ENCODE assay signal across 8 cellular contexts in the genomic region with DNA sequence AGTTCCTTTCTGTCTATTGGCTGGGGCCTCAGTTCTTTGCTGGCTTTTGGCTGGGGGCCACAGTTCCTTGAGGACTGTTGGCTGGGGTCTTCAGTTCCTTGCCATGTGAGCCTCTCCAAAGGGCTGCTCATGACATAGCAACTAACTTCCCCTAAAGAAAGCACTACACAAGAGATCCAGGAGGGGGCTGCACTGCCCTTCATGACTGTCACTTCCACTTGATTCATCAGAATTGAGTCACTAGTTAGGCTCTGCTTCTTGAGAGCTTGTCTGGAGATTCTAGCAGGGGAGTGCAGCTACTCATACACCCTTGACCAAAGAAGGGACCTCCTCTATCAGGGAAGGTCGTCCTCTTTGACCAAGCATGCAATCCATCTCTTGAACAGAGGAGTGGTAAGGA. TPM values are rescaled to one million over a fixed set of nuclear protein-coding genes. Genes with fewer than 3 reads are reported as not detected.
DNase-seq lines count a peak whose midpoint lies in the region; ATAC-seq, FAIRE-seq and TF ChIP-seq lines count a peak whose summit lies in the region.

No MANE protein-coding gene starts in this region.

- FAIRE-seq in GM12878 (lab: Jason Lieb, UNC) = no peak

- H3K36me3 Mint-ChIP-seq in nephron progenitor cell (ENCODE audit: low read depth) = no peaks in the 10 kb centered on the region

- TF ChIP-seq CTCF in heart right ventricle (IDR thresholded peaks at IDR 0.05) (peak in 5 of 9 donors; percentile 22 to 44 (median 42)), GM12878 (IDR thresholded peaks at IDR 0.05 in 2 of 3, conservative IDR thresholded peaks at IDR 0.05 in 1 of 3; ENCODE audit: control insufficient read depth in 2 of 3, extremely low read depth in 1 of 3, insufficient read depth in 1 of 3, low read depth in 3 of 3, low read length in 3 of 3) (no peak), nephron progenitor cell (IDR thresholded peaks at IDR 0.05) (peak; percentile 26)

- H3K27ac ChIP-seq in heart right ventricle (no peak overlapping the region), right cardiac atrium (ENCODE audit: low read length) (no peak overlapping the region), GM12878 (ENCODE audit: control insufficient read depth, insufficient read depth) (no peak overlapping the region)

- peaks cover 0 to 7% (median 0%) of the 10 kb centered on the region in 11 donors for H3K9me3 ChIP-seq in heart right ventricle
- H3K9me3 ChIP-seq in right cardiac atrium (ENCODE audit: control insufficient read depth, low read length) = peaks cover 2% of the 10 kb centered on the region
- H3K9me3 ChIP-seq in GM12878 (replicated peaks; ENCODE audit: control insufficient read depth, insufficient read depth, low read length) = no peaks in the 10 kb centered on the region; the same call in 2 of the 3 replicates

- no peak overlapping the region for H3K4me3 ChIP-seq in heart right ventricle
- H3K4me3 ChIP-seq in right cardiac atrium (ENCODE audit: low read length) = no peak overlapping the region
- H3K4me3 ChIP-seq in GM12878 = no peak overlapping the region

- TF ChIP-seq POLR2A in GM12878 (IDR thresholded peaks at IDR 0.05; ENCODE audit: low read depth, low read length) = no peak

- DNase-seq in heart right ventricle (peak in 1 of 2 donors; percentile 4), right cardiac atrium (no peak), NOMO-1 (lab: John Stamatoyannopoulos, UW; ENCODE audit: unreplicated experiment in 2 of 2) (peak; percentile 19 to 61), GM12878 (ENCODE audit: low read depth, low spot score) (no peak), nephron progenitor cell (peak; percentile 6), T1000 (lab: John Stamatoyannopoulos, UW) (no peak)

- H3K27ac Mint-ChIP-seq in nephron progenitor cell = no peak overlapping the region

- 4 to 16% methylated on average over 1 of the region's 1 CpG for WGBS in heart right ventricle, 2 donors
- 29% methylated on average over 1 of the region's 1 CpG for WGBS in right cardiac atrium
- 0% methylated on average over 1 of the region's 1 CpG for WGBS in GM12878 (ENCODE audit: insufficient coverage, insufficient replicate concordance, low lambda C conversion rate, missing lambda C conversion rate)

- no peaks in the 10 kb centered on the region for H3K36me3 ChIP-seq in heart right ventricle
- no peaks in the 10 kb centered on the region for H3K36me3 ChIP-seq in GM12878 (ENCODE audit: control insufficient read depth in 2 of 2, insufficient read depth in 2 of 2, low read length in 1 of 2)

- H3K79me2 ChIP-seq in GM12878 (ENCODE audit: control insufficient read depth, insufficient read depth, low read length) = no peaks in the 10 kb centered on the region

- H3K27me3 ChIP-seq in heart right ventricle (peaks cover 0 to 6% (median 0%) of the 10 kb centered on the region in 7 donors), right cardiac atrium (ENCODE audit: control insufficient read depth, insufficient read depth) (no peaks in the 10 kb centered on the region), GM12878 (replicated peaks in 1 of 2; ENCODE audit: control insufficient read depth in 2 of 2, insufficient read depth in 2 of 2, low read length in 1 of 2) (no peaks in the 10 kb centered on the region; a peak in 1 of 4 replicates)

- H3K9me3 Mint-ChIP-seq in nephron progenitor cell = peaks cover 10% of the 10 kb centered on the region

- no peaks in the 10 kb centered on the region for H4K20me1 ChIP-seq in GM12878 (ENCODE audit: control insufficient read depth, insufficient read depth)

- no TSS peak for BruUV-seq in GM12878 (replicated peaks; lab: Mats Ljungman, UMichigan)

- H2AFZ ChIP-seq in GM12878 (ENCODE audit: control insufficient read depth, low read depth, low read length) = no peak overlapping the region

- no peak overlapping the region for H3K4me3 Mint-ChIP-seq in nephron progenitor cell

- SMC1A ChIA-PET in GM12878 (lab: Charles Lee; ENCODE audit: uncharacterized antibody, unreplicated experiment) = no interaction called here

- TF ChIP-seq RAD21 in GM12878 (IDR thresholded peaks at IDR 0.05; ENCODE audit: insufficient read depth, low read depth, low read length) = no peak

- RAD21 ChIA-PET in GM12878 (lab: Charles Lee; ENCODE audit: unreplicated experiment) = no interaction called here

- in situ Hi-C loops in GM12878 (cut with MboI) = no loop called here

- CTCF ChIA-PET in GM12878 (lab: Yijun Ruan, JAX) = interaction anchor here (1.3 kb wide), 1 partner anchor 395 kb away, joined by 5 read pairs; no protein-coding TSS in a partner anchor

- intact Hi-C loops in heart right ventricle (cut with DNase I) (no loop called here), right cardiac atrium (cut with DNase I) (no loop called here), GM12878 (cut with micrococcal nuclease; ENCODE audit: unreplicated experiment) (loop anchor here (5.0 kb wide), 1 partner anchor 599 kb away; no protein-coding TSS in a partner anchor)

- no peak for TF ChIP-seq EP300 in GM12878 (IDR thresholded peaks at IDR 0.05; ENCODE audit: borderline replicate concordance in 1 of 2, control insufficient read depth in 1 of 2, low read depth in 2 of 2, low read length in 2 of 2)

- POLR2A ChIA-PET in GM12878 (lab: Charles Lee) = no interaction called here

- ATAC-seq in heart right ventricle (peak in 3 of 8 donors; percentile 41 to 71 (median 44)), right cardiac atrium (no peak), GM12878 (peak; percentile 41; the same call in 2 of the 3 replicates), HG02678 (IDR thresholded peaks at IDR 0.05; ENCODE audit: unreplicated experiment) (no peak), HG03280 (IDR thresholded peaks at IDR 0.05; ENCODE audit: unreplicated experiment) (no peak)

- no peaks in the 10 kb centered on the region for H3K4me1 Mint-ChIP-seq in nephron progenitor cell

- H3K4me2 ChIP-seq in GM12878 (ENCODE audit: control insufficient read depth, insufficient read depth) = no peak overlapping the region

- H3K27me3 Mint-ChIP-seq in nephron progenitor cell (ENCODE audit: low read depth, poor library complexity) = peaks cover 3% of the 10 kb centered on the region

- H3K4me1 ChIP-seq in heart right ventricle (no peaks in the 10 kb centered on the region), right cardiac atrium (ENCODE audit: control insufficient read depth, insufficient read depth, low read length) (no peaks in the 10 kb centered on the region), GM12878 (ENCODE audit: control insufficient read depth, insufficient read depth, low read length) (no peaks in the 10 kb centered on the region)

- H3K9ac ChIP-seq in GM12878 (ENCODE audit: control insufficient read depth, insufficient read depth, low read length) = no peak overlapping the region

TF ChIP-seq in GM12878, 131 proteins besides CTCF, POLR2A, EP300 and RAD21:
- 0 out of 2 replicates have a peak, but pooled peaks have one; percentile 10 for TF ChIP-seq SMC3 (IDR thresholded peaks at IDR 0.05; ENCODE audit: borderline replicate concordance, low read length)
- no peak for TF ChIP-seq ZZZ3 (IDR thresholded peaks at IDR 0.05; ENCODE audit: control insufficient read depth, insufficient read length, low read depth)

RNA-seq across cellular contexts. Expression of a gene that starts 38.0 kb away (rescaled TPM):
- under 1 TPM in 8 of 10 donors, not detected in 2; 0.09 to 0.53 (median 0.29) TPM for total RNA-seq in heart right ventricle
- under 1 TPM; 0.09 to 0.15 TPM for polyA plus RNA-seq in heart right ventricle
- under 1 TPM; 0.15 to 0.47 (median 0.26) TPM for total RNA-seq in right cardiac atrium
- 0.18 TPM for polyA plus RNA-seq in right cardiac atrium
- not detected in 2 replicates for total RNA-seq in GM12878 (2013; cell fraction: nucleolus; rRNA removed)
- total RNA-seq in GM12878 (2014; rRNA removed) = not detected in 2 replicates
- not detected in 2 replicates for total RNA-seq in GM12878 (2014; rRNA removed; fragmentation: Illumina TruSeq; extraction: Trizol)
- total RNA-seq in GM12878 (2021) = 0.05 TPM in 1 of 2 replicates, not detected in the other
- polyA plus RNA-seq in GM12878 (2011; ENCODE audit: low read depth) = not detected
- not detected in 2 replicates for polyA plus RNA-seq in GM12878 (2011; rRNA removed)
- polyA plus RNA-seq in GM12878 (2011; cell fraction: cytosol; rRNA removed) = not detected in 2 replicates
- polyA plus RNA-seq in GM12878 (2011; cell fraction: nucleus; rRNA removed) = not detected in 2 replicates
- not detected in 2 replicates for polyA plus RNA-seq in GM12878 (2012)
- not detected in 2 replicates for polyA plus RNA-seq in GM12878 (2014; fragmentation: Illumina TruSeq; extraction: Trizol)
- polyA plus RNA-seq in GM12878 (2014; fragmentation: Nextera tagmentation; extraction: Ambion mirVana) = not detected
- polyA plus RNA-seq in GM12878 (2014; rRNA removed) = not detected in 2 replicates
- not detected for polyA plus RNA-seq in GM12878 (2016; fragmentation: Nextera tagmentation; extraction: Ambion mirVana)
- not detected in 2 replicates for polyA minus RNA-seq in GM12878 (2011; rRNA and poly(A)+ RNA removed)
- not detected in 2 replicates for polyA minus RNA-seq in GM12878 (2011; cell fraction: cytosol; rRNA and poly(A)+ RNA removed)
- not detected in 2 replicates for polyA minus RNA-seq in GM12878 (2011; cell fraction: nucleus; rRNA and poly(A)+ RNA removed)

Comparison
In these comparisons a context has a peak if more than half of its experiments do, and no peak if none do; other contexts are left out.
1. DNase-seq: peak in NOMO-1 (2 of 2) and nephron progenitor cell (single experiment); none in right cardiac atrium (0 of 3), GM12878 (single experiment) and T1000 (single experiment).
2. CTCF ChIP-seq: peak in heart right ventricle (5 of 9) and nephron progenitor cell (single experiment); none in GM12878 (0 of 3).